Comparison of ENCODE assay signal across 1 cellular context in the genomic region with DNA sequence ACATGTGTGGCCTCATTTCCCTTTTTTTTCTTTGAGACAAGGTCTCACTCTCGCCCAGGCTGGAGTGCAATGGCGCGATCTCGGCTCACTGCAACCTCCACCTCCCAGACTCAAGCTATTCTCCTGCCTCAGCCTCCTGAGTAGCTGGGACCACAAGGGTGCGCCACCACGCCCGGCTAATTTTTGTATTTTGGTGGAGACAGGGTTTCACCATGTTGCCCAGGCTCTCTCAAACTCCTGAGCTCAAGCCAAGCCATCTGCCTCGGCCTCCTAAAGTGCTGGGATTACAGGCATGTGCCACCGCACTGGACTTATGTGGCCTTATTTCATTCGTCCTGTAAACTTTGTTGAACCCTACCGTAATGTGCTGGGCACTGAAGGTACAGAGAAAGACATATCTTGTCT.
TF ChIP-seq lines count a peak whose summit lies in the region.

No MANE protein-coding gene starts in this region.

TF ChIP-seq in K562, 482 proteins besides CTCF, POLR2A, EP300 and RAD21 (continued from another document and continues in another):
- no peak for TF ChIP-seq CLOCK (CRISPR knock-in tag; IDR thresholded peaks at IDR 0.05; ENCODE audit: borderline replicate concordance)
- no peak for TF ChIP-seq TEAD2 (tag; IDR thresholded peaks at IDR 0.05)
- no peak for TF ChIP-seq RFX1 (IDR thresholded peaks at IDR 0.05)
- no peak for TF ChIP-seq ZNF551 (CRISPR knock-in tag; IDR thresholded peaks at IDR 0.05)
- TF ChIP-seq SIN3A (IDR thresholded peaks at IDR 0.05; ENCODE audit: borderline replicate concordance in 2 of 2, control insufficient read depth in 1 of 2, low read depth in 2 of 2, low read length in 2 of 2), result no peak
- TF ChIP-seq SMARCA5 (IDR thresholded peaks at IDR 0.05), result peak; percentile 97
- no peak for TF ChIP-seq SIX5 (IDR thresholded peaks at IDR 0.05; ENCODE audit: borderline replicate concordance in 1 of 2, insufficient read depth in 1 of 2, low read depth in 1 of 2, low read length in 2 of 2)
- peak in 1 of 2 experiments; percentile 53; a peak in 1 of 4 replicates for TF ChIP-seq KDM1A (IDR thresholded peaks at IDR 0.05)
- 0 out of 4 replicates have a peak, but pooled peaks of 1 of the 2 experiments have one; percentile 4 for TF ChIP-seq NONO (IDR thresholded peaks at IDR 0.05; ENCODE audit: low read depth in 2 of 2, low read length in 1 of 2)
- TF ChIP-seq, protein P1, sequence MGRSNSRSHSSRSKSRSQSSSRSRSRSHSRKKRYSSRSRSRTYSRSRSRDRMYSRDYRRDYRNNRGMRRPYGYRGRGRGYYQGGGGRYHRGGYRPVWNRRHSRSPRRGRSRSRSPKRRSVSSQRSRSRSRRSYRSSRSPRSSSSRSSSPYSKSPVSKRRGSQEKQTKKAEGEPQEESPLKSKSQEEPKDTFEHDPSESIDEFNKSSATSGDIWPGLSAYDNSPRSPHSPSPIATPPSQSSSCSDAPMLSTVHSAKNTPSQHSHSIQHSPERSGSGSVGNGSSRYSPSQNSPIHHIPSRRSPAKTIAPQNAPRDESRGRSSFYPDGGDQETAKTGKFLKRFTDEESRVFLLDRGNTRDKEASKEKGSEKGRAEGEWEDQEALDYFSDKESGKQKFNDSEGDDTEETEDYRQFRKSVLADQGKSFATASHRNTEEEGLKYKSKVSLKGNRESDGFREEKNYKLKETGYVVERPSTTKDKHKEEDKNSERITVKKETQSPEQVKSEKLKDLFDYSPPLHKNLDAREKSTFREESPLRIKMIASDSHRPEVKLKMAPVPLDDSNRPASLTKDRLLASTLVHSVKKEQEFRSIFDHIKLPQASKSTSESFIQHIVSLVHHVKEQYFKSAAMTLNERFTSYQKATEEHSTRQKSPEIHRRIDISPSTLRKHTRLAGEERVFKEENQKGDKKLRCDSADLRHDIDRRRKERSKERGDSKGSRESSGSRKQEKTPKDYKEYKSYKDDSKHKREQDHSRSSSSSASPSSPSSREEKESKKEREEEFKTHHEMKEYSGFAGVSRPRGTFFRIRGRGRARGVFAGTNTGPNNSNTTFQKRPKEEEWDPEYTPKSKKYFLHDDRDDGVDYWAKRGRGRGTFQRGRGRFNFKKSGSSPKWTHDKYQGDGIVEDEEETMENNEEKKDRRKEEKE (IDR thresholded peaks at IDR 0.05; ENCODE audit: borderline replicate concordance in 1 of 2, control insufficient read depth in 1 of 2, low read depth in 2 of 2, low read length in 1 of 2), result no peak
- TF ChIP-seq CREB1 (IDR thresholded peaks at IDR 0.05), result no peak
- no peak for TF ChIP-seq CREB1 (CRISPR knock-in tag; IDR thresholded peaks at IDR 0.05)
- no peak for TF ChIP-seq SP2 (IDR thresholded peaks at IDR 0.05; ENCODE audit: extremely low read depth, low read depth, low read length, poor library complexity, severe bottlenecking)
- TF ChIP-seq, protein P2, sequence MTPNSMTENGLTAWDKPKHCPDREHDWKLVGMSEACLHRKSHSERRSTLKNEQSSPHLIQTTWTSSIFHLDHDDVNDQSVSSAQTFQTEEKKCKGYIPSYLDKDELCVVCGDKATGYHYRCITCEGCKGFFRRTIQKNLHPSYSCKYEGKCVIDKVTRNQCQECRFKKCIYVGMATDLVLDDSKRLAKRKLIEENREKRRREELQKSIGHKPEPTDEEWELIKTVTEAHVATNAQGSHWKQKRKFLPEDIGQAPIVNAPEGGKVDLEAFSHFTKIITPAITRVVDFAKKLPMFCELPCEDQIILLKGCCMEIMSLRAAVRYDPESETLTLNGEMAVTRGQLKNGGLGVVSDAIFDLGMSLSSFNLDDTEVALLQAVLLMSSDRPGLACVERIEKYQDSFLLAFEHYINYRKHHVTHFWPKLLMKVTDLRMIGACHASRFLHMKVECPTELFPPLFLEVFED (CRISPR knock-in tag; conservative IDR thresholded peaks at IDR 0.05), result no peak
- peak; percentile 28 for TF ChIP-seq NEUROD1 (IDR thresholded peaks at IDR 0.05; ENCODE audit: borderline replicate concordance, low read depth, low read length, partially characterized antibody)
- no peak for TF ChIP-seq ZNF764 (CRISPR knock-in tag; IDR thresholded peaks at IDR 0.05; ENCODE audit: low read depth)
- TF ChIP-seq TFE3 (CRISPR knock-in tag; IDR thresholded peaks at IDR 0.05), result no peak
- no peak for TF ChIP-seq ZNF384 (IDR thresholded peaks at IDR 0.05; ENCODE audit: low read depth, low read length)
- peak; percentile 29 for TF ChIP-seq CHD1 (IDR thresholded peaks at IDR 0.05; ENCODE audit: low read length)
- TF ChIP-seq E2F3 (CRISPR knock-in tag; IDR thresholded peaks at IDR 0.05), result no peak
- TF ChIP-seq NFXL1 (CRISPR knock-in tag; IDR thresholded peaks at IDR 0.05), result 0 out of 2 replicates have a peak, but pooled peaks have one; percentile 32
- TF ChIP-seq POLR2B (IDR thresholded peaks at IDR 0.05; ENCODE audit: low read depth, partially characterized antibody), result no peak
- no peak for TF ChIP-seq SNRNP70 (optimal IDR thresholded peaks at IDR 0.05; ENCODE audit: low read depth, low read length)
- no peak for TF ChIP-seq TFAM (CRISPR knock-in tag; conservative IDR thresholded peaks at IDR 0.05)
- TF ChIP-seq ATF7 (IDR thresholded peaks at IDR 0.05), result no peak
- TF ChIP-seq CBFA2T2 (conservative IDR thresholded peaks at IDR 0.05), result no peak
- no peak for TF ChIP-seq ZNF3 (CRISPR knock-in tag; IDR thresholded peaks at IDR 0.05)
- peak; percentile 51 for TF ChIP-seq SOX6 (IDR thresholded peaks at IDR 0.05)
- no peak for TF ChIP-seq SLC30A9 (CRISPR knock-in tag; IDR thresholded peaks at IDR 0.05)
- no peak for TF ChIP-seq ZNF408 (CRISPR knock-in tag; IDR thresholded peaks at IDR 0.05; ENCODE audit: low read depth)
- peak; percentile 46; the same call in 1 of the 2 replicates for TF ChIP-seq KLF13 (tag; IDR thresholded peaks at IDR 0.05; ENCODE audit: borderline replicate concordance, low read depth)
- TF ChIP-seq USF1 (CRISPR knock-in tag; IDR thresholded peaks at IDR 0.05), result no peak
- 0 out of 2 replicates have a peak, but pooled peaks have one; percentile 27 for TF ChIP-seq ARID1B (IDR thresholded peaks at IDR 0.05)
- TF ChIP-seq MITF (IDR thresholded peaks at IDR 0.05), result no peak
- TF ChIP-seq CREB3L1 (IDR thresholded peaks at IDR 0.05; ENCODE audit: borderline replicate concordance, low read depth), result 0 out of 2 replicates have a peak, but pooled peaks have one; percentile 6
- no peak for TF ChIP-seq RHOXF2B (CRISPR knock-in tag; conservative IDR thresholded peaks at IDR 0.05)
- no peak for TF ChIP-seq SRSF3 (IDR thresholded peaks at IDR 0.05; ENCODE audit: insufficient read depth, low read length)
- peak; percentile 16; the same call in 1 of the 2 replicates for TF ChIP-seq ZNF134 (CRISPR knock-in tag; conservative IDR thresholded peaks at IDR 0.05)
- TF ChIP-seq SMARCA4 (IDR thresholded peaks at IDR 0.05), result peak; percentile 81
- TF ChIP-seq MCM5 (IDR thresholded peaks at IDR 0.05; ENCODE audit: low read depth), result no peak
- TF ChIP-seq, protein P3, sequence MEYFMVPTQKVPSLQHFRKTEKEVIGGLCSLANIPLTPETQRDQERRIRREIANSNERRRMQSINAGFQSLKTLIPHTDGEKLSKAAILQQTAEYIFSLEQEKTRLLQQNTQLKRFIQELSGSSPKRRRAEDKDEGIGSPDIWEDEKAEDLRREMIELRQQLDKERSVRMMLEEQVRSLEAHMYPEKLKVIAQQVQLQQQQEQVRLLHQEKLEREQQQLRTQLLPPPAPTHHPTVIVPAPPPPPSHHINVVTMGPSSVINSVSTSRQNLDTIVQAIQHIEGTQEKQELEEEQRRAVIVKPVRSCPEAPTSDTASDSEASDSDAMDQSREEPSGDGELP (CRISPR knock-in tag; IDR thresholded peaks at IDR 0.05; ENCODE audit: borderline replicate concordance), result no peak
- TF ChIP-seq, protein P4, sequence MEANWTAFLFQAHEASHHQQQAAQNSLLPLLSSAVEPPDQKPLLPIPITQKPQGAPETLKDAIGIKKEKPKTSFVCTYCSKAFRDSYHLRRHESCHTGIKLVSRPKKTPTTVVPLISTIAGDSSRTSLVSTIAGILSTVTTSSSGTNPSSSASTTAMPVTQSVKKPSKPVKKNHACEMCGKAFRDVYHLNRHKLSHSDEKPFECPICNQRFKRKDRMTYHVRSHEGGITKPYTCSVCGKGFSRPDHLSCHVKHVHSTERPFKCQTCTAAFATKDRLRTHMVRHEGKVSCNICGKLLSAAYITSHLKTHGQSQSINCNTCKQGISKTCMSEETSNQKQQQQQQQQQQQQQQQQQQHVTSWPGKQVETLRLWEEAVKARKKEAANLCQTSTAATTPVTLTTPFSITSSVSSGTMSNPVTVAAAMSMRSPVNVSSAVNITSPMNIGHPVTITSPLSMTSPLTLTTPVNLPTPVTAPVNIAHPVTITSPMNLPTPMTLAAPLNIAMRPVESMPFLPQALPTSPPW (CRISPR knock-in tag; IDR thresholded peaks at IDR 0.05), result peak; percentile 19; the same call in 1 of the 2 replicates
- TF ChIP-seq, protein P5, sequence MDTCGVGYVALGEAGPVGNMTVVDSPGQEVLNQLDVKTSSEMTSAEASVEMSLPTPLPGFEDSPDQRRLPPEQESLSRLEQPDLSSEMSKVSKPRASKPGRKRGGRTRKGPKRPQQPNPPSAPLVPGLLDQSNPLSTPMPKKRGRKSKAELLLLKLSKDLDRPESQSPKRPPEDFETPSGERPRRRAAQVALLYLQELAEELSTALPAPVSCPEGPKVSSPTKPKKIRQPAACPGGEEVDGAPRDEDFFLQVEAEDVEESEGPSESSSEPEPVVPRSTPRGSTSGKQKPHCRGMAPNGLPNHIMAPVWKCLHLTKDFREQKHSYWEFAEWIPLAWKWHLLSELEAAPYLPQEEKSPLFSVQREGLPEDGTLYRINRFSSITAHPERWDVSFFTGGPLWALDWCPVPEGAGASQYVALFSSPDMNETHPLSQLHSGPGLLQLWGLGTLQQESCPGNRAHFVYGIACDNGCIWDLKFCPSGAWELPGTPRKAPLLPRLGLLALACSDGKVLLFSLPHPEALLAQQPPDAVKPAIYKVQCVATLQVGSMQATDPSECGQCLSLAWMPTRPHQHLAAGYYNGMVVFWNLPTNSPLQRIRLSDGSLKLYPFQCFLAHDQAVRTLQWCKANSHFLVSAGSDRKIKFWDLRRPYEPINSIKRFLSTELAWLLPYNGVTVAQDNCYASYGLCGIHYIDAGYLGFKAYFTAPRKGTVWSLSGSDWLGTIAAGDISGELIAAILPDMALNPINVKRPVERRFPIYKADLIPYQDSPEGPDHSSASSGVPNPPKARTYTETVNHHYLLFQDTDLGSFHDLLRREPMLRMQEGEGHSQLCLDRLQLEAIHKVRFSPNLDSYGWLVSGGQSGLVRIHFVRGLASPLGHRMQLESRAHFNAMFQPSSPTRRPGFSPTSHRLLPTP (IDR thresholded peaks at IDR 0.05; ENCODE audit: borderline replicate concordance, extremely low read depth, insufficient read length), result no peak
